In genomic region chr11:10592331-10592730, GRCh38 we compare ENCODE assay signal across 10 cellular contexts. TPM values are rescaled to one million over a fixed set of nuclear protein-coding genes. Genes with fewer than 3 reads are reported as not detected.
DNase-seq lines count a peak whose midpoint lies in the region; ATAC-seq and TF ChIP-seq lines count a peak whose summit lies in the region.
"Had no signal": no experiment of that assay in that cellular context is flagged by ENCODE, and none has a peak within 500 bp of the region (broad histone marks: within the 10 kb centered on the region; RNA-seq: fewer than 3 reads in every experiment).

No MANE protein-coding gene starts in this region.

- 0 out of 2 replicates have a peak, but pooled peaks cover 4% of the 10 kb centered on the region for H3K27me3 Mint-ChIP-seq in WTC11 (ENCODE audit: low read depth)

- no peaks in the 10 kb centered on the region for H3K36me3 Mint-ChIP-seq in WTC11

- H3K27me3 ChIP-seq in HCT116 (ENCODE audit: insufficient read depth, low read length) (no peaks in the 10 kb centered on the region), SK-N-SH (ENCODE audit: insufficient read depth) (no peaks in the 10 kb centered on the region)

- TF ChIP-seq RAD21 in HCT116 (IDR thresholded peaks at IDR 0.05; ENCODE audit: low read depth): no peak
- TF ChIP-seq RAD21 in SK-N-SH (IDR thresholded peaks at IDR 0.05; ENCODE audit: low read length): no peak

- intact Hi-C loops in HCT116 (cut with micrococcal nuclease): no loop called here

- peak overlapping the region; percentile 18; the same call in 1 of the 2 replicates for H3K4me2 ChIP-seq in HCT116 (ENCODE audit: low read length)
- H3K4me2 ChIP-seq in SK-N-SH: no peak overlapping the region

- no peak overlapping the region for H3K27ac ChIP-seq in HCT116 (ENCODE audit: low read depth, low read length)
- H3K27ac ChIP-seq in SK-N-SH (ENCODE audit: low read depth in 2 of 2, low read length in 1 of 2): peak overlapping the region in 1 of 2 experiments; percentile 70; a peak in 2 of 4 replicates
- H3K27ac ChIP-seq in skin epidermis: peak overlapping the region in 12 of 21 experiments; percentile 2 to 76 (median 50)

- in situ Hi-C loops in KBM-7 (cut with MboI; ENCODE audit: low pct_unique_long_range_greater_than_20kb, low sequenced_read_pairs): no loop called here

- RAD21 ChIA-PET in HCT116 (lab: Charles Lee; ENCODE audit: low non-redundant PET in 1 of 2, low total read pairs in 2 of 2, uncharacterized antibody in 2 of 2, unreplicated experiment in 2 of 2): no interaction called here

- CTCF ChIA-PET in HCT116 (lab: Charles Lee): no interaction called here
- CTCF ChIA-PET in SK-N-SH (lab: Yijun Ruan, JAX): interaction anchor here (1.0 kb wide), 1 partner anchor 62 kb away, joined by 4 read pairs; no protein-coding TSS in a partner anchor
- CTCF ChIA-PET in WTC11 (lab: Charles Lee): no interaction called here

- BruUV-seq in HCT116 (replicated peaks; lab: Mats Ljungman, UMichigan): no TSS peak

- no peaks in the 10 kb centered on the region for H3K36me3 ChIP-seq in HCT116 (ENCODE audit: control insufficient read depth in 1 of 2, insufficient read depth in 2 of 2, low read length in 2 of 2)
- H3K36me3 ChIP-seq in SK-N-SH (replicated peaks in 1 of 2; ENCODE audit: control insufficient read depth in 1 of 2, insufficient read depth in 2 of 2, low read length in 1 of 2): no peaks in the 10 kb centered on the region

- peaks cover 10% of the 10 kb centered on the region for H3F3A ChIP-seq in SK-N-SH (replicated peaks; ENCODE audit: insufficient read depth)

- no peaks in the 10 kb centered on the region for H3K79me2 ChIP-seq in HCT116 (ENCODE audit: insufficient read depth, low read length)
- H3K79me2 ChIP-seq in SK-N-SH (ENCODE audit: insufficient read depth): no peaks in the 10 kb centered on the region

- POLR2A ChIA-PET in HCT116 (lab: Charles Lee): no interaction called here
- POLR2A ChIA-PET in SK-N-SH (lab: Yijun Ruan, JAX): no interaction called here
- POLR2A ChIA-PET in WTC11 (lab: Charles Lee): no interaction called here

- WGBS in SK-N-SH (ENCODE audit: low lambda C conversion rate): 9% methylated on average over 2 of the region's 2 CpGs

- H3K9me2 ChIP-seq in HCT116 (ENCODE audit: insufficient read depth) (no peaks in the 10 kb centered on the region), SK-N-SH (no peaks in the 10 kb centered on the region; the same call in 1 of the 2 replicates)

- H3K9ac ChIP-seq in HCT116 (ENCODE audit: low read length) (no peak overlapping the region), SK-N-SH (no peak overlapping the region)

- H4K20me1 ChIP-seq in HCT116 (ENCODE audit: insufficient read depth): no peaks in the 10 kb centered on the region
- H4K20me1 ChIP-seq in SK-N-SH (ENCODE audit: insufficient read depth): no peaks in the 10 kb centered on the region

- H3K9me3 Mint-ChIP-seq in WTC11: peaks cover 9% of the 10 kb centered on the region

- H2AFZ ChIP-seq in HCT116 (ENCODE audit: low read depth, low read length, poor library complexity, severe bottlenecking): no peak overlapping the region
- H2AFZ ChIP-seq in SK-N-SH (ENCODE audit: low read depth): peak overlapping the region; percentile 54; the same call in 1 of the 2 replicates

- ATAC-seq in HCT116: no peak
- ATAC-seq in HG03439 (IDR thresholded peaks at IDR 0.05; ENCODE audit: unreplicated experiment): no peak
- ATAC-seq in WTC11: no peak
- ATAC-seq: activated CD4-positive, alpha-beta T cell treated with anti-CD3 and anti-CD28 coated beads for 36 hours had no signal

- no peak overlapping the region for H3K4me3 Mint-ChIP-seq in WTC11
- H3K4me3 Mint-ChIP-seq: activated CD4-positive, alpha-beta T cell treated with anti-CD3 and anti-CD28 coated beads for 36 hours had no signal

- no peak overlapping the region for H3K27ac Mint-ChIP-seq in WTC11
- H3K27ac Mint-ChIP-seq: activated CD4-positive, alpha-beta T cell treated with anti-CD3 and anti-CD28 coated beads for 36 hours had no signal

- TF ChIP-seq EP300 in SK-N-SH (IDR thresholded peaks at IDR 0.05; ENCODE audit: borderline replicate concordance in 1 of 2, low read depth in 1 of 2, low read length in 1 of 2): no peak

- peaks cover 0 to 43% of the 10 kb centered on the region in 2 experiments; a peak in 2 of 4 replicates for H3K4me1 ChIP-seq in HCT116 (ENCODE audit: control insufficient read depth in 1 of 2, insufficient read depth in 2 of 2, low read length in 2 of 2)
- peaks cover 0 to 25% of the 10 kb centered on the region in 2 experiments; a peak in 2 of 4 replicates for H3K4me1 ChIP-seq in SK-N-SH (ENCODE audit: control insufficient read depth in 1 of 2, insufficient read depth in 2 of 2, low read depth in 1 of 2, low read length in 1 of 2)

- DNase-seq in HCT116 (ENCODE audit: low read depth, low spot score) (peak; percentile 26), SK-N-SH (no peak), fibroblast of the conjunctiva (ENCODE audit: low read depth) (peak; percentile 83), middle frontal gyrus (ENCODE audit: extremely low spot score, low spot score) (no peak), KBM-7 (no peak), WTC11 (ENCODE audit: low spot score) (no peak)
- DNase-seq: activated CD4-positive, alpha-beta T cell treated with anti-CD3 and anti-CD28 coated beads for 36 hours; cerebellar nuclear complex had no signal

- H3K9me3 ChIP-seq in HCT116 (ENCODE audit: control insufficient read depth in 1 of 2, insufficient read depth in 1 of 2, low read depth in 1 of 2, low read length in 2 of 2): no peaks in the 10 kb centered on the region
- no peaks in the 10 kb centered on the region for H3K9me3 ChIP-seq in SK-N-SH

- no peak overlapping the region for H3K4me3 ChIP-seq in HCT116 (replicated peaks in 1 of 2; ENCODE audit: low read depth in 1 of 2, low read length in 2 of 2)
- no peak overlapping the region for H3K4me3 ChIP-seq in SK-N-SH (ENCODE audit: low read depth in 2 of 2, low read length in 1 of 2)
- no peak overlapping the region for H3K4me3 ChIP-seq in skin epidermis

- H3K4me1 Mint-ChIP-seq in WTC11: no peaks in the 10 kb centered on the region

- TF ChIP-seq CTCF in HCT116 (IDR thresholded peaks at IDR 0.05 in 2 of 3, conservative IDR thresholded peaks at IDR 0.05 in 1 of 3; ENCODE audit: borderline replicate concordance in 1 of 3, insufficient read depth in 1 of 3, low read depth in 2 of 3, low read length in 2 of 3) (no peak), SK-N-SH (IDR thresholded peaks at IDR 0.05) (no peak), WTC11 (IDR thresholded peaks at IDR 0.05) (no peak)

- TF ChIP-seq POLR2A in HCT116 (IDR thresholded peaks at IDR 0.05; ENCODE audit: borderline replicate concordance, extremely low read depth, insufficient read depth, insufficient read length): no peak

TF ChIP-seq in SK-N-SH, 30 proteins besides CTCF, POLR2A, EP300 and RAD21:
- TF ChIP-seq JUND (IDR thresholded peaks at IDR 0.05): peak; percentile 28; the same call in 1 of the 2 replicates
- no peak for TF ChIP-seq NRF1 (IDR thresholded peaks at IDR 0.05; ENCODE audit: low read depth, low read length)

TF ChIP-seq in WTC11, 78 proteins besides CTCF, POLR2A, EP300 and RAD21 (continues in another document):
- TF ChIP-seq GABPB1 (CRISPR knock-in tag; IDR thresholded peaks at IDR 0.05): no peak
- no peak for TF ChIP-seq EMX1 (CRISPR knock-in tag; IDR thresholded peaks at IDR 0.05)
- TF ChIP-seq IRF1 (CRISPR knock-in tag; IDR thresholded peaks at IDR 0.05): no peak
- no peak for TF ChIP-seq MLX (CRISPR knock-in tag; IDR thresholded peaks at IDR 0.05)
- no peak for TF ChIP-seq OVOL2 (CRISPR knock-in tag; IDR thresholded peaks at IDR 0.05; ENCODE audit: borderline replicate concordance)
- TF ChIP-seq CDX4 (CRISPR knock-in tag; IDR thresholded peaks at IDR 0.05; ENCODE audit: borderline replicate concordance): no peak
- TF ChIP-seq ZNF219 (CRISPR knock-in tag; IDR thresholded peaks at IDR 0.05; ENCODE audit: borderline replicate concordance): no peak

RNA-seq across cellular contexts. Expression of gene LYVE1, which starts 23.9 kb away (rescaled TPM):
- total RNA-seq in HCT116 (2021; ENCODE audit: unreplicated experiment) (0.34 TPM), WTC11 (2021) (0.24 to 0.37 TPM (median 0.32 TPM) in 3 replicates)
- not detected in 2 replicates for polyA plus RNA-seq in HCT116 (2012)
- polyA plus RNA-seq in SK-N-SH (2012; rRNA removed): not detected in 2 replicates
- polyA plus RNA-seq in SK-N-SH (2012; cell fraction: cytosol; rRNA removed): 0.01 TPM in 1 of 2 replicates, not detected in the other
- polyA plus RNA-seq in SK-N-SH (2012; cell fraction: nucleus; rRNA removed): not detected in 2 replicates
- total RNA-seq: activated CD4-positive, alpha-beta T cell treated with anti-CD3 and anti-CD28 coated beads for 36 hours had no signal

RNA-seq across cellular contexts. Expression of gene RNF141, which starts 51.3 kb away (rescaled TPM):
- total RNA-seq in HCT116 (2021; ENCODE audit: unreplicated experiment) (133 TPM), WTC11 (2021) (23.2 to 24.8 TPM (median 23.9 TPM) in 3 replicates)
- polyA plus RNA-seq in HCT116 (2012): 44.4 and 49.4 TPM in 2 replicates
- polyA plus RNA-seq in SK-N-SH (2012; rRNA removed): 6.9 and 10.3 TPM in 2 replicates
- 12.9 and 15.5 TPM in 2 replicates for polyA plus RNA-seq in SK-N-SH (2012; cell fraction: cytosol; rRNA removed)
- 2.0 and 4.5 TPM in 2 replicates for polyA plus RNA-seq in SK-N-SH (2012; cell fraction: nucleus; rRNA removed)

Comparison
In these comparisons a context has a peak if more than half of its experiments do, and no peak if none do; other contexts are left out.
1. DNase-seq: peak in HCT116 (single experiment) and fibroblast of the conjunctiva (single experiment); none in SK-N-SH (single experiment), middle frontal gyrus (single experiment), KBM-7 (single experiment) and WTC11 (single experiment).